1 cellular context compared by ENCODE assay signal in the genomic region with DNA sequence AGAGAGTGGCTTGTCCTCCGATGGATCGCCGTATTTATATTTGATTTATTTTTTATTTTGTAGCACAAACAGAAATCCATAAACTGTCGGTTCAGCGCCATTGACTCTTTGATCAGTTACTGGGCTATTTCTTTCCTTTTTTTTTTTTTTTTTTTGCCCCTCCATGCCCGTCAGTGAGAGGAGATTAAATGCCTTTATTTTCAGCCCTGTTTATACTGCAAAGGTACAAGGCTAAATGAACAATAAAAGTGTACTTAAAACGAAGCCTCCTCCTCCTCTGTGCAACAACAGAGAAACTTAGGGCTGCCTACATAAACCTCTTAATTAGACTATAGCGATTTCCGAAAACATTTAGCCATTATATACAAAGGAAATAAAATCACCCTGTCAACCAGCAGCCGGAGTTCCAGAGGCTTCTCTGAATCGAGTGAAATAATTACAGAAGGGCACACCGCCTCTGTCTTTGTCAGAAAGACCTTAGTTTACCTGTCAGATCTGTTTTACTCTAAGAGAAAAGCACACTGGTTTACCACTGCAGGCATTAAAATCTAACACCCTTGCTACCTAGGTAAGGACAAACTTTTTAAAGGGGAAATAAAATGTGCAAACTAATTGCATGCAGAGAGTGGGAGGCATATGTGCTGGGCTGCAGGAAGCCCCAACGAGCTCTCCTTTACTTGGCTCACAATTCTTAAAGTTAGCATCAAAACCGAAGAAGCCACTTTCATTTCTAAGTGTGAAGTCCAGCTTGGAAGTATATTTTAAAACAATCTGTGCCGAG.
TF ChIP-seq lines count a peak whose summit lies in the region.

No MANE protein-coding gene starts in this region.

TF ChIP-seq in H1, 55 proteins besides CTCF, POLR2A, EP300 and RAD21:
- peak; percentile 80; the same call in 1 of the 2 replicates for TF ChIP-seq CBX8 (IDR thresholded peaks at IDR 0.05; ENCODE audit: borderline replicate concordance, low read depth, low read length)
- peak; percentile 5 for TF ChIP-seq EZH2 (IDR thresholded peaks at IDR 0.05; ENCODE audit: low read depth, low read length, severe bottlenecking)
- no peak for TF ChIP-seq RXRA (IDR thresholded peaks at IDR 0.05; ENCODE audit: insufficient read depth, low read depth, low read length)
TF ChIP-seq in H1: peak in this region for 2.
